In genomic region chr9:91591627-91592026, GRCh38 we compare ENCODE assay signal across 11 cellular contexts.
"Had no signal": no experiment of that assay in that cellular context is flagged by ENCODE, and none has a peak within 500 bp of the region (broad histone marks: within the 10 kb centered on the region; RNA-seq: fewer than 3 reads in every experiment).

No MANE protein-coding gene starts in this region.

- DNase-seq: GM23248, GOT3, H9, HCEC 1CT, HFFc6, IMR-90, Karpas-422, KBM-7 had no signal

- H3K4me3 ChIP-seq: GM23248 had no signal

- H3K27ac ChIP-seq: GM23248, KMS-11 had no signal

- H3K4me3 Mint-ChIP-seq: H9, HFFc6 had no signal

- H3K4me2 ChIP-seq: KMS-11 had no signal

- H3K27ac Mint-ChIP-seq: HFFc6 had no signal

- H3K9ac ChIP-seq: GM23248, KMS-11 had no signal

- FAIRE-seq: H54, HTR-8/SVneo had no signal

- H2AFZ ChIP-seq: GM23248 had no signal

- H3K9me3 Mint-ChIP-seq: H9, HFFc6 had no signal
